In the genomic region with DNA sequence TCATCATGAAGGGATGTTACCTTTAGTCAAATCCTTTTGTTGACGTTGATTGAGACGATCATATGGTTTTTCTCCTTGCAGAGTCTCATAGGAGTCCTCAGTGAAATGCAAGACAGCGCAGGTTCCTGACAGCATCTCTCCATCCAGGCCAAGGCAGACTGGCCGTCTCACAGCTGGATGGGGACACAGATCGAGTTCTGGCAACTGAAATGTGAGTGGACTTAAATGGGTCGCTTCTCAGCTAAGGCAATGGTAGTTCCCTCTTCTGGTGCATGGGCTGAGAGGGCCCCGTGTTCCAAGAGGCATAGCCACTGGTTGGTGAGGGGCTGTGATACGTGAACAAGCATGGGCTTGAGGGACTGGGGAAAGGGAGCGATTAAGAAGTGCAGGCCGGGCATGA, we compare ENCODE assay signal across 16 cellular contexts.
"Had no signal": no experiment of that assay in that cellular context is flagged by ENCODE, and none has a peak within 500 bp of the region (broad histone marks: within the 10 kb centered on the region; RNA-seq: fewer than 3 reads in every experiment).

No MANE protein-coding gene starts in this region.

- H3K27ac ChIP-seq: dorsolateral prefrontal cortex, foreskin keratinocyte, left lung, psoas muscle, SJSA1, upper lobe of right lung had no signal

- H3K9me3 ChIP-seq: left lung, psoas muscle, sigmoid colon, SJSA1, upper lobe of right lung had no signal

- H3K4me1 ChIP-seq: foreskin keratinocyte had no signal

- H3K27ac Mint-ChIP-seq: activated naive CD4-positive, alpha-beta T cell treated with anti-CD3 and anti-CD28 coated beads, Interleukin-2, amount 50 U/mL, for 72 hours had no signal

- DNase-seq: activated CD4-positive, alpha-beta T cell treated with anti-CD3 and anti-CD28 coated beads for 48 hours; activated effector memory CD4-positive, alpha-beta T cell treated with anti-CD3 and anti-CD28 coated beads, Interleukin-2, amount 50 U/mL, for 16 hours; activated T-cell treated with anti-CD3 and anti-CD28 coated beads, Interleukin-2, amount 50 U/mL, for 1 hour; amniotic stem cell; cerebellar nuclear complex; dorsolateral prefrontal cortex; foreskin keratinocyte; mesenchymal stem cell; sigmoid colon; stimulated activated CD4-positive, alpha-beta T cell treated with anti-CD3 and anti-CD28 coated beads, Interleukin-2, amount 100 ng/mL, for 24 hours; stimulated activated naive CD4-positive, alpha-beta T cell treated with Interleukin-2 at 50 U/mL for 16 hours had no signal

- H3K9me3 Mint-ChIP-seq: activated naive CD4-positive, alpha-beta T cell treated with anti-CD3 and anti-CD28 coated beads, Interleukin-2, amount 50 U/mL, for 72 hours had no signal

- H3K4me3 ChIP-seq: left lung, SJSA1, upper lobe of right lung had no signal

- ATAC-seq: activated naive CD4-positive, alpha-beta T cell treated with anti-CD3 and anti-CD28 coated beads, Interleukin-2, amount 50 U/mL, for 72 hours; foreskin keratinocyte; left lung; psoas muscle; upper lobe of right lung had no signal

- H3K36me3 ChIP-seq: left lung, sigmoid colon, SJSA1, upper lobe of right lung had no signal
